17 cellular contexts compared by ENCODE assay signal in the genomic region with DNA sequence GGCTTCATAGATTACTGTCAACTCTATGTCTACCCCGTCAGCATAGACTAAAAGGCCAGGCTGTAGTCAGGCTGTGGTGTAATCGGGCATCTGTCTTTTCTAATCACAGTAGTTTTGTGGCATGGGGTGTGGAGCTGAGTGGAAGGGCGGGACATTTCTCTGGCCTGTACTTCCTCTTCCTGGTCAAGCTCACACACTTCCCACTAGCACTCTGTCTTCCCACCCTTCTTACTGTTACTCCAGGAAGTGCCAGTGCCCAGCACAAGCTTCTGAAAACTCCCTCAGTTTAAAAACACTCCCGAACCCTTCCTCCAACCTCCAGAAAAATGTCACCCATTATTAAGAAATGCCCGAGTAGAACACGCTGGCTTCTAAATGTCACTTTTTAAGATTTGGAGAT.
"Had no signal": no experiment of that assay in that cellular context is flagged by ENCODE, and none has a peak within 500 bp of the region (broad histone marks: within the 10 kb centered on the region; RNA-seq: fewer than 3 reads in every experiment).

No MANE protein-coding gene starts in this region.

- H3K27ac Mint-ChIP-seq: activated CD4-positive, alpha-beta memory T cell treated with anti-CD3 and anti-CD28 coated beads, Interleukin-2, amount 10 ng/mL, durations not matched to agents 7 days and 5 days; activated naive CD8-positive, alpha-beta T cell treated with anti-CD3 and anti-CD28 coated beads for 36 hours; activated T-cell treated with anti-CD3 and anti-CD28 coated beads, Interleukin-2, amount 50 U/mL, for 72 hours; endodermal cell; natural killer cell treated with Interleukin-12 subunit alpha and Interleukin-12 subunit beta and Interleukin-15 and Interleukin-18, amount 100 ng/mL, for 72 hours; T-helper 1 cell treated with Interleukin-12 subunit alpha and Interleukin-12 subunit beta and Interleukin-4 antibody, amounts not matched to agents 30 μg/mL and 1 μg/mL, for 36 hours had no signal

- H3K4me3 Mint-ChIP-seq: activated CD4-positive, alpha-beta memory T cell treated with anti-CD3 and anti-CD28 coated beads, Interleukin-2, amount 10 ng/mL, durations not matched to agents 7 days and 5 days; activated naive CD8-positive, alpha-beta T cell treated with anti-CD3 and anti-CD28 coated beads for 36 hours; activated T-cell treated with anti-CD3 and anti-CD28 coated beads, Interleukin-2, amount 50 U/mL, for 72 hours; endodermal cell; natural killer cell treated with Interleukin-12 subunit alpha and Interleukin-12 subunit beta and Interleukin-15 and Interleukin-18, amount 100 ng/mL, for 72 hours; T-helper 1 cell treated with Interleukin-12 subunit alpha and Interleukin-12 subunit beta and Interleukin-4 antibody, amounts not matched to agents 30 μg/mL and 1 μg/mL, for 36 hours had no signal

- H3K4me1 ChIP-seq: heart left ventricle, psoas muscle had no signal

- DNase-seq: activated CD4-positive, alpha-beta memory T cell treated with anti-CD3 and anti-CD28 coated beads, Interleukin-2, amount 10 ng/mL, durations not matched to agents 7 days and 5 days; activated CD4-positive, alpha-beta T cell treated with anti-CD3 and anti-CD28 coated beads for 1 hour; activated gamma-delta T cell treated with Interleukin-2 at 50 U/mL for 16 hours; activated naive CD8-positive, alpha-beta T cell treated with anti-CD3 and anti-CD28 coated beads for 36 hours; activated T-cell treated with anti-CD3 and anti-CD28 coated beads, Interleukin-2, amount 50 U/mL, for 72 hours; brain microvascular endothelial cell; cerebellar nuclear complex; endodermal cell; heart left ventricle; psoas muscle; sigmoid colon; stimulated activated CD4-positive, alpha-beta T cell treated with anti-CD3 and anti-CD28 coated beads, Interleukin-2, amount 100 ng/mL, for 24 hours; stimulated activated naive CD4-positive, alpha-beta T cell; substantia nigra had no signal

- H3K4me3 ChIP-seq: heart left ventricle, psoas muscle, sigmoid colon had no signal

- H3K27me3 ChIP-seq: brain microvascular endothelial cell, heart left ventricle, sigmoid colon had no signal

- H3K9me3 ChIP-seq: heart left ventricle, psoas muscle, sigmoid colon had no signal

- H3K36me3 ChIP-seq: brain microvascular endothelial cell, heart left ventricle, sigmoid colon had no signal

- H3K36me3 Mint-ChIP-seq: activated naive CD8-positive, alpha-beta T cell treated with anti-CD3 and anti-CD28 coated beads for 36 hours; natural killer cell treated with Interleukin-12 subunit alpha and Interleukin-12 subunit beta and Interleukin-15 and Interleukin-18, amount 100 ng/mL, for 72 hours had no signal

- H3K27ac ChIP-seq: brain microvascular endothelial cell, heart left ventricle, psoas muscle, sigmoid colon had no signal

- H3K4me1 Mint-ChIP-seq: activated CD4-positive, alpha-beta memory T cell treated with anti-CD3 and anti-CD28 coated beads, Interleukin-2, amount 10 ng/mL, durations not matched to agents 7 days and 5 days; activated naive CD8-positive, alpha-beta T cell treated with anti-CD3 and anti-CD28 coated beads for 36 hours had no signal

- H3K27me3 Mint-ChIP-seq: activated naive CD8-positive, alpha-beta T cell treated with anti-CD3 and anti-CD28 coated beads for 36 hours had no signal

- ATAC-seq: activated T-cell treated with anti-CD3 and anti-CD28 coated beads, Interleukin-2, amount 50 U/mL, for 72 hours; heart left ventricle; left lobe of liver; psoas muscle had no signal

- H3K9me3 Mint-ChIP-seq: activated CD4-positive, alpha-beta memory T cell treated with anti-CD3 and anti-CD28 coated beads, Interleukin-2, amount 10 ng/mL, durations not matched to agents 7 days and 5 days; activated naive CD8-positive, alpha-beta T cell treated with anti-CD3 and anti-CD28 coated beads for 36 hours; endodermal cell had no signal
